13 cellular contexts compared by ENCODE assay signal in genomic region chr1:12181568-12181967, GRCh38. TPM values are rescaled to one million over a fixed set of nuclear protein-coding genes. Genes with fewer than 3 reads are reported as not detected.
DNase-seq lines count a peak whose midpoint lies in the region; ATAC-seq and TF ChIP-seq lines count a peak whose summit lies in the region.
"Had no signal": no experiment of that assay in that cellular context is flagged by ENCODE, and none has a peak within 500 bp of the region (broad histone marks: within the 10 kb centered on the region; RNA-seq: fewer than 3 reads in every experiment).

No MANE protein-coding gene starts in this region.

- no peaks in the 10 kb centered on the region for H3K27me3 ChIP-seq in CD4-positive, CD25-positive, alpha-beta regulatory T cell (ENCODE audit: control insufficient read depth, insufficient read depth, low read length)
- H3K27me3 ChIP-seq in Peyer's patch: no peaks in the 10 kb centered on the region
- H3K27me3 ChIP-seq in gastroesophageal sphincter: peaks cover 43% of the 10 kb centered on the region
- no peaks in the 10 kb centered on the region for H3K27me3 ChIP-seq in smooth muscle cell (ENCODE audit: low read depth)

- peak overlapping the region; percentile 95 to 99 (median 98) for H3K27ac Mint-ChIP-seq in CD4-positive, CD25-positive, alpha-beta regulatory T cell

- no peak overlapping the region for H3K9ac ChIP-seq in smooth muscle cell (ENCODE audit: low read depth)

- no peak overlapping the region for H3K4me3 ChIP-seq in CD4-positive, CD25-positive, alpha-beta regulatory T cell (ENCODE audit: low read depth, low read length)
- no peak overlapping the region for H3K4me3 ChIP-seq in Peyer's patch
- no peak overlapping the region for H3K4me3 ChIP-seq in gastroesophageal sphincter
- H3K4me3 ChIP-seq in smooth muscle cell: no peak overlapping the region

- WGBS in gastroesophageal sphincter (ENCODE audit: low coverage in 1 of 2), 2 donors: 100% methylated on average over 1 of the region's 7 CpGs; no CpG with 5 or more reads in 1 of the 2 donors
- WGBS in smooth muscle cell (ENCODE audit: low lambda C conversion rate): 95% methylated on average over 7 of the region's 7 CpGs

- H3F3A ChIP-seq in smooth muscle cell (ENCODE audit: low read depth): peaks cover 7% of the 10 kb centered on the region

- H3K27ac ChIP-seq in CD4-positive, CD25-positive, alpha-beta regulatory T cell (ENCODE audit: insufficient read depth, low read length, poor library complexity, severe bottlenecking): peak overlapping the region; percentile 97
- peak overlapping the region; percentile 55 to 87 (median 72) for H3K27ac ChIP-seq in Peyer's patch
- H3K27ac ChIP-seq in gastroesophageal sphincter: peak overlapping the region in 3 of 4 donors; percentile 64 to 80 (median 76)
- H3K27ac ChIP-seq in smooth muscle cell (ENCODE audit: low read depth): peak overlapping the region; percentile 37

- no peaks in the 10 kb centered on the region for H3K27me3 Mint-ChIP-seq in CD4-positive, CD25-positive, alpha-beta regulatory T cell

- ATAC-seq in CD4-positive, CD25-positive, alpha-beta regulatory T cell (ENCODE audit: low read depth in 2 of 2): no peak
- ATAC-seq in gastroesophageal sphincter: no peak

- TF ChIP-seq EP300 in gastroesophageal sphincter (IDR thresholded peaks at IDR 0.05): no peak

- H3K36me3 ChIP-seq in CD4-positive, CD25-positive, alpha-beta regulatory T cell (ENCODE audit: control insufficient read depth, insufficient read depth, low read length): peaks cover 27% of the 10 kb centered on the region
- H3K36me3 ChIP-seq in Peyer's patch (no peaks in the 10 kb centered on the region), gastroesophageal sphincter (no peaks in the 10 kb centered on the region), smooth muscle cell (ENCODE audit: low read depth) (no peaks in the 10 kb centered on the region)

- TF ChIP-seq CTCF in Peyer's patch (IDR thresholded peaks at IDR 0.05): no peak
- TF ChIP-seq CTCF in gastroesophageal sphincter (IDR thresholded peaks at IDR 0.05): no peak
- TF ChIP-seq CTCF in smooth muscle cell (IDR thresholded peaks at IDR 0.05; ENCODE audit: borderline replicate concordance, insufficient read depth, poor library complexity, severe bottlenecking): no peak

- no peak for DNase-seq in CD4-positive, CD25-positive, alpha-beta regulatory T cell
- DNase-seq in Peyer's patch (no peak), smooth muscle cell (lab: John Stamatoyannopoulos, UW; ENCODE audit: unreplicated experiment) (no peak), HK-2 (ENCODE audit: unreplicated experiment) (no peak), NCI-H1105 treated with DMSO at 0.1 percent for 48 hours (lab: John Stamatoyannopoulos, UW) (no peak), A172 (ENCODE audit: low spot score) (no peak)
- DNase-seq: activated CD4-positive, alpha-beta T cell treated with anti-CD3 and anti-CD28 coated beads, Interleukin-2, amount 50 U/mL, for 4 hours; activated naive CD4-positive, alpha-beta T cell treated with anti-CD3 and anti-CD28 coated beads, Interleukin-2, amount 50 U/mL, for 16 hours; GDM1; Kasumi-1; NCI-H1694 had no signal

- no peaks in the 10 kb centered on the region for H3K9me3 ChIP-seq in CD4-positive, CD25-positive, alpha-beta regulatory T cell (ENCODE audit: control insufficient read depth in 2 of 2, low read length in 2 of 2)
- H3K9me3 ChIP-seq in Peyer's patch (no peaks in the 10 kb centered on the region), gastroesophageal sphincter (no peaks in the 10 kb centered on the region), smooth muscle cell (replicated peaks; ENCODE audit: low read depth) (no peaks in the 10 kb centered on the region)

- peaks cover 17% of the 10 kb centered on the region for H3K36me3 Mint-ChIP-seq in CD4-positive, CD25-positive, alpha-beta regulatory T cell

- H3K79me2 ChIP-seq in smooth muscle cell (ENCODE audit: low read depth): no peaks in the 10 kb centered on the region

- H3K4me1 ChIP-seq in CD4-positive, CD25-positive, alpha-beta regulatory T cell (ENCODE audit: control insufficient read depth, insufficient read depth, low read length, poor library complexity, severe bottlenecking): peaks cover 99% of the 10 kb centered on the region
- H3K4me1 ChIP-seq in Peyer's patch: peaks cover 18 to 80% (median 49%) of the 10 kb centered on the region in 4 donors
- H3K4me1 ChIP-seq in gastroesophageal sphincter: peaks cover 0 to 94% (median 34%) of the 10 kb centered on the region in 3 donors
- peaks cover 22% of the 10 kb centered on the region for H3K4me1 ChIP-seq in smooth muscle cell (ENCODE audit: low read depth)

- H3K4me3 Mint-ChIP-seq in CD4-positive, CD25-positive, alpha-beta regulatory T cell: peak overlapping the region; percentile 55 to 100 (median 70)
- H3K4me3 Mint-ChIP-seq: T-helper 2 cell treated with Interferon-gamma antibody and Interleukin-4, amounts not matched to agents 5 μg/mL and 100 μg/mL, for 36 hours had no signal

- no peak overlapping the region for H3K4me2 ChIP-seq in smooth muscle cell

- no peak for TF ChIP-seq POLR2A in Peyer's patch (IDR thresholded peaks at IDR 0.05)
- TF ChIP-seq POLR2A in gastroesophageal sphincter (IDR thresholded peaks at IDR 0.05): no peak

- H4K20me1 ChIP-seq in smooth muscle cell (ENCODE audit: low read depth): no peaks in the 10 kb centered on the region

- no peak overlapping the region for H2AFZ ChIP-seq in smooth muscle cell (ENCODE audit: low read depth)

- no peaks in the 10 kb centered on the region for H3K9me3 Mint-ChIP-seq in CD4-positive, CD25-positive, alpha-beta regulatory T cell
- H3K9me3 Mint-ChIP-seq: T-helper 2 cell treated with Interferon-gamma antibody and Interleukin-4, amounts not matched to agents 5 μg/mL and 100 μg/mL, for 36 hours had no signal

- H3K4me1 Mint-ChIP-seq in CD4-positive, CD25-positive, alpha-beta regulatory T cell: peaks cover 19 to 96% (median 74%) of the 10 kb centered on the region in 4 donors

RNA-seq across cellular contexts. Expression of gene TNFRSF1B, which starts 14.8 kb away (rescaled TPM):
- total RNA-seq in CD4-positive, CD25-positive, alpha-beta regulatory T cell: 252 TPM
- polyA plus RNA-seq in CD4-positive, CD25-positive, alpha-beta regulatory T cell: 100 to 1,000 TPM; 347 to 450 (median 421) TPM
- total RNA-seq in Peyer's patch: 10 to 100 TPM; 37.1 to 92.8 (median 64.0) TPM
- total RNA-seq in gastroesophageal sphincter: 10 to 100 TPM; 10.9 to 34.9 (median 31.0) TPM
- 6.9 and 9.0 TPM in 2 replicates for total RNA-seq in smooth muscle cell
- polyA plus RNA-seq in smooth muscle cell: 14.8 and 20.3 TPM in 2 replicates
- not detected in 2 replicates for total RNA-seq in A172 (2014; rRNA removed; shearing (Covaris generic))

RNA-seq across cellular contexts. Expression of gene VPS13D, which starts 48.3 kb away (rescaled TPM):
- 96.0 TPM for total RNA-seq in CD4-positive, CD25-positive, alpha-beta regulatory T cell
- 10 to 100 TPM in 2 of 4 donors, 1 to 10 TPM in 2; 8.1 to 11.6 (median 9.9) TPM for polyA plus RNA-seq in CD4-positive, CD25-positive, alpha-beta regulatory T cell
- total RNA-seq in Peyer's patch (100 to 1,000 TPM in 3 of 4 donors, 10 to 100 TPM in 1; 88.3 to 123 (median 113) TPM), gastroesophageal sphincter (10 to 100 TPM; 62.3 to 95.5 (median 81.5) TPM), smooth muscle cell (20.0 and 23.2 TPM in 2 replicates)
- 3.5 and 7.5 TPM in 2 replicates for polyA plus RNA-seq in smooth muscle cell
- total RNA-seq in A172 (2014; rRNA removed; shearing (Covaris generic)): 5.8 and 6.8 TPM in 2 replicates

Comparison
In these comparisons a context has a peak if more than half of its experiments do, and no peak if none do; other contexts are left out.
1. H3K27ac ChIP-seq: peak in every context shown above with its lines; median percentile 97 in CD4-positive, CD25-positive, alpha-beta regulatory T cell; 76 in gastroesophageal sphincter; 72 in Peyer's patch; 37 in smooth muscle cell.